Comparison of ENCODE assay signal across 16 cellular contexts in the genomic region with DNA sequence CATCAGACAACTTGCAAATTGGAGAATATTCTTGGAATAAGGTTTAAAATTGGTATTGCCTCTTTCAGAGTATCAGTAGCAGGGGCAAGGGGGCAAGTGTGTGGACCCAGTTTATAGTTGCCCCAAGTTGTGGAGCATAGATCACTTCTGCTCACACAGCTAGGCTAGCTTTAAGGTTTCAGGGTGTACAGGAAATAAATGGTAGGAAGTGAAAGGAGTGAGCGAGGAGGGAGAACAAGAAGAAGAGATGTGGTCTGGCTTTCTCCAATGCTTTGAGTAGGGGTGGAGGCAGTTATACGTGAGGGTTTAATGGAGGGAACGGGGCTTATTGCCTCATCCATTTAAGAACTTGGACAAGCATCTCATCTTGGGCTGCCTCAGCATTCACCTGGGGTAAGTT.
"Had no signal": no experiment of that assay in that cellular context is flagged by ENCODE, and none has a peak within 500 bp of the region (broad histone marks: within the 10 kb centered on the region; RNA-seq: fewer than 3 reads in every experiment).

No MANE protein-coding gene starts in this region.

- H3K36me3 ChIP-seq: ascending aorta, breast epithelium, esophagus squamous epithelium, transverse colon had no signal

- DNase-seq: activated CD4-positive, alpha-beta T cell treated with anti-CD3 and anti-CD28 coated beads for 48 hours; activated CD8-positive, alpha-beta memory T cell treated with anti-CD3 and anti-CD28 coated beads, Interleukin-2, amount 50 U/mL, for 48 hours; cerebellar nuclear complex; effector CD8-positive, alpha-beta T cell; esophagus squamous epithelium; left ventricle myocardium superior; mesenchymal stem cell; natural killer cell; stimulated activated CD4-positive, alpha-beta T cell treated with anti-CD3 and anti-CD28 coated beads, Interleukin-4, amount 100 ng/mL, for 1 hour; stimulated activated naive CD8-positive, alpha-beta T cell treated with anti-CD3 and anti-CD28 coated beads, Interleukin-15, Interleukin-2, amounts not matched to agents 100 U/mL and 50 U/mL, for 24 hours; transverse colon had no signal

- H3K9me3 Mint-ChIP-seq: activated T-helper 1 cell treated with anti-CD3 and anti-CD28 coated beads, Interleukin-12 subunit alpha, Interleukin-12 subunit beta, Interleukin-2, Interleukin-4 antibody, amounts not matched to agents 30 ng/mL and 10 ng/mL and 1 ng/mL, durations not matched to agents 14 hours and 24 hours and 36 hours; natural killer cell; T-helper 1 cell treated with Interleukin-12 subunit alpha and Interleukin-12 subunit beta and Interleukin-4 antibody, amounts not matched to agents 30 μg/mL and 1 μg/mL, for 36 hours; WTC11 had no signal

- ATAC-seq: left ventricle myocardium superior; natural killer cell; stimulated activated naive CD8-positive, alpha-beta T cell treated with anti-CD3 and anti-CD28 coated beads, Interleukin-15, Interleukin-2, amounts not matched to agents 100 U/mL and 50 U/mL, for 24 hours; WTC11 had no signal

- H3K27ac ChIP-seq: ascending aorta, breast epithelium, esophagus squamous epithelium, transverse colon had no signal

- H3K27me3 ChIP-seq: ascending aorta, breast epithelium, esophagus squamous epithelium, transverse colon had no signal

- H3K4me3 ChIP-seq: ascending aorta, breast epithelium, esophagus squamous epithelium, transverse colon had no signal

- H3K4me1 Mint-ChIP-seq: natural killer cell had no signal

- H3K27ac Mint-ChIP-seq: activated T-helper 1 cell treated with anti-CD3 and anti-CD28 coated beads, Interleukin-12 subunit alpha, Interleukin-12 subunit beta, Interleukin-2, Interleukin-4 antibody, amounts not matched to agents 30 ng/mL and 10 ng/mL and 1 ng/mL, durations not matched to agents 14 hours and 24 hours and 36 hours; natural killer cell; T-helper 1 cell treated with Interleukin-12 subunit alpha and Interleukin-12 subunit beta and Interleukin-4 antibody, amounts not matched to agents 30 μg/mL and 1 μg/mL, for 36 hours; WTC11 had no signal

- H3K4me3 Mint-ChIP-seq: activated T-helper 1 cell treated with anti-CD3 and anti-CD28 coated beads, Interleukin-12 subunit alpha, Interleukin-12 subunit beta, Interleukin-2, Interleukin-4 antibody, amounts not matched to agents 30 ng/mL and 10 ng/mL and 1 ng/mL, durations not matched to agents 14 hours and 24 hours and 36 hours; natural killer cell; T-helper 1 cell treated with Interleukin-12 subunit alpha and Interleukin-12 subunit beta and Interleukin-4 antibody, amounts not matched to agents 30 μg/mL and 1 μg/mL, for 36 hours; WTC11 had no signal

- H3K9me3 ChIP-seq: ascending aorta, breast epithelium, esophagus squamous epithelium, transverse colon had no signal

- H3K36me3 Mint-ChIP-seq: natural killer cell, WTC11 had no signal
